1 cellular context compared by ENCODE assay signal in genomic region chr1:243831463-243831862, GRCh38.
TF ChIP-seq lines count a peak whose summit lies in the region.

No MANE protein-coding gene starts in this region.

TF ChIP-seq in endothelial cell of umbilical vein, 7 proteins besides CTCF, POLR2A, EP300 and RAD21 (continued from another document):
- TF ChIP-seq EZH2 (IDR thresholded peaks at IDR 0.05; ENCODE audit: borderline replicate concordance, low read depth, low read length, severe bottlenecking): no peak
- no peak for TF ChIP-seq POLR2AphosphoS5 (IDR thresholded peaks at IDR 0.05; ENCODE audit: insufficient read depth, low read depth, low read length)
- no peak for TF ChIP-seq MYC (IDR thresholded peaks at IDR 0.05; ENCODE audit: low read depth, low read length)
- no peak for TF ChIP-seq GATA2 (IDR thresholded peaks at IDR 0.05; ENCODE audit: insufficient read depth, insufficient read length, low read depth, low read length)
